2 cellular contexts compared by ENCODE assay signal in the genomic region with DNA sequence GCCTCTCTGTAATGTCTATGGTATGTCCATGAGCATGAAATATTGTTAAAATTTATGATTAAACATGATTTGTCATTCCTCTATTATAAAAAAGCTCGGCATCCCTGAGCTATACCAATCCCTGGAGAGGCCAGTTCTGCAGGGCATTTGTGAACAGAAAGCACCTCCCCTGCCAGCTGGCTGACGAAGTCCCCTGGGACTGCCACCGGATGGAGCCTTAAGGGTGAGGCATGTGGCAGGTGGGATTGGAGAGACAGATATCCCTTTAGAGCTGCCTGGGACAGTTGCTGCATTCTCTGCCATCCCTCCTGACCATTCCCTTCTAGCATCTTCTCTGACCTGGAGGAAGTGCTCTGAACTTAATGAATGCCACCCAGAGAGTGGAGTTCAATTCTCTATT.
TF ChIP-seq lines count a peak whose summit lies in the region.

No MANE protein-coding gene starts in this region.

TF ChIP-seq in SK-N-SH, 30 proteins besides CTCF, POLR2A, EP300 and RAD21 (continued from another document):
- TF ChIP-seq, protein P1, sequence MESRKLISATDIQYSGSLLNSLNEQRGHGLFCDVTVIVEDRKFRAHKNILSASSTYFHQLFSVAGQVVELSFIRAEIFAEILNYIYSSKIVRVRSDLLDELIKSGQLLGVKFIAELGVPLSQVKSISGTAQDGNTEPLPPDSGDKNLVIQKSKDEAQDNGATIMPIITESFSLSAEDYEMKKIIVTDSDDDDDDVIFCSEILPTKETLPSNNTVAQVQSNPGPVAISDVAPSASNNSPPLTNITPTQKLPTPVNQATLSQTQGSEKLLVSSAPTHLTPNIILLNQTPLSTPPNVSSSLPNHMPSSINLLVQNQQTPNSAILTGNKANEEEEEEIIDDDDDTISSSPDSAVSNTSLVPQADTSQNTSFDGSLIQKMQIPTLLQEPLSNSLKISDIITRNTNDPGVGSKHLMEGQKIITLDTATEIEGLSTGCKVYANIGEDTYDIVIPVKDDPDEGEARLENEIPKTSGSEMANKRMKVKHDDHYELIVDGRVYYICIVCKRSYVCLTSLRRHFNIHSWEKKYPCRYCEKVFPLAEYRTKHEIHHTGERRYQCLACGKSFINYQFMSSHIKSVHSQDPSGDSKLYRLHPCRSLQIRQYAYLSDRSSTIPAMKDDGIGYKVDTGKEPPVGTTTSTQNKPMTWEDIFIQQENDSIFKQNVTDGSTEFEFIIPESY (IDR thresholded peaks at IDR 0.05; ENCODE audit: borderline replicate concordance, low read depth): no peak
- TF ChIP-seq GABPA (IDR thresholded peaks at IDR 0.05; ENCODE audit: low read depth) (no peak), SIN3A (IDR thresholded peaks at IDR 0.05; ENCODE audit: borderline replicate concordance, low read depth, low read length) (no peak)

TF ChIP-seq in SK-N-SH treated with all-trans-retinoic acid at 6 μM for 48 hours, 23 proteins besides CTCF, POLR2A, EP300 and RAD21 (continued from another document):
- TF ChIP-seq, protein P2, sequence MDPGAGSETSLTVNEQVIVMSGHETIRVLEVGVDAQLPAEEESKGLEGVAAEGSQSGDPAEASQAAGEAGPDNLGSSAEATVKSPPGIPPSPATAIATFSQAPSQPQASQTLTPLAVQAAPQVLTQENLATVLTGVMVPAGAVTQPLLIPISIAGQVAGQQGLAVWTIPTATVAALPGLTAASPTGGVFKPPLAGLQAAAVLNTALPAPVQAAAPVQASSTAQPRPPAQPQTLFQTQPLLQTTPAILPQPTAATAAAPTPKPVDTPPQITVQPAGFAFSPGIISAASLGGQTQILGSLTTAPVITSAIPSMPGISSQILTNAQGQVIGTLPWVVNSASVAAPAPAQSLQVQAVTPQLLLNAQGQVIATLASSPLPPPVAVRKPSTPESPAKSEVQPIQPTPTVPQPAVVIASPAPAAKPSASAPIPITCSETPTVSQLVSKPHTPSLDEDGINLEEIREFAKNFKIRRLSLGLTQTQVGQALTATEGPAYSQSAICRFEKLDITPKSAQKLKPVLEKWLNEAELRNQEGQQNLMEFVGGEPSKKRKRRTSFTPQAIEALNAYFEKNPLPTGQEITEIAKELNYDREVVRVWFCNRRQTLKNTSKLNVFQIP (CRISPR knock-in tag; IDR thresholded peaks at IDR 0.05; ENCODE audit: borderline replicate concordance, low read depth): no peak
- TF ChIP-seq ISL1 (CRISPR knock-in tag; IDR thresholded peaks at IDR 0.05) (no peak), ZFP3 (CRISPR knock-in tag; IDR thresholded peaks at IDR 0.05) (no peak), CSDC2 (CRISPR knock-in tag; IDR thresholded peaks at IDR 0.05) (no peak), TCF4 (CRISPR knock-in tag; IDR thresholded peaks at IDR 0.05; ENCODE audit: borderline replicate concordance) (no peak), SNAI2 (CRISPR knock-in tag; IDR thresholded peaks at IDR 0.05) (no peak), ARNTL (CRISPR knock-in tag; IDR thresholded peaks at IDR 0.05; ENCODE audit: borderline replicate concordance, low read depth) (no peak), TOX (CRISPR knock-in tag; IDR thresholded peaks at IDR 0.05; ENCODE audit: borderline replicate concordance) (no peak), OSR1 (CRISPR knock-in tag; IDR thresholded peaks at IDR 0.05) (no peak), GLIS3 (CRISPR knock-in tag; IDR thresholded peaks at IDR 0.05) (no peak), ZNF565 (CRISPR knock-in tag; conservative IDR thresholded peaks at IDR 0.05; ENCODE audit: low read depth) (no peak), ZFP30 (CRISPR knock-in tag; IDR thresholded peaks at IDR 0.05) (no peak)
- TF ChIP-seq, protein P3, sequence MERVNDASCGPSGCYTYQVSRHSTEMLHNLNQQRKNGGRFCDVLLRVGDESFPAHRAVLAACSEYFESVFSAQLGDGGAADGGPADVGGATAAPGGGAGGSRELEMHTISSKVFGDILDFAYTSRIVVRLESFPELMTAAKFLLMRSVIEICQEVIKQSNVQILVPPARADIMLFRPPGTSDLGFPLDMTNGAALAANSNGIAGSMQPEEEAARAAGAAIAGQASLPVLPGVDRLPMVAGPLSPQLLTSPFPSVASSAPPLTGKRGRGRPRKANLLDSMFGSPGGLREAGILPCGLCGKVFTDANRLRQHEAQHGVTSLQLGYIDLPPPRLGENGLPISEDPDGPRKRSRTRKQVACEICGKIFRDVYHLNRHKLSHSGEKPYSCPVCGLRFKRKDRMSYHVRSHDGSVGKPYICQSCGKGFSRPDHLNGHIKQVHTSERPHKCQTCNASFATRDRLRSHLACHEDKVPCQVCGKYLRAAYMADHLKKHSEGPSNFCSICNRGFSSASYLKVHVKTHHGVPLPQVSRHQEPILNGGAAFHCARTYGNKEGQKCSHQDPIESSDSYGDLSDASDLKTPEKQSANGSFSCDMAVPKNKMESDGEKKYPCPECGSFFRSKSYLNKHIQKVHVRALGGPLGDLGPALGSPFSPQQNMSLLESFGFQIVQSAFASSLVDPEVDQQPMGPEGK (CRISPR knock-in tag; IDR thresholded peaks at IDR 0.05; ENCODE audit: borderline replicate concordance): no peak
- TF ChIP-seq, protein P4, sequence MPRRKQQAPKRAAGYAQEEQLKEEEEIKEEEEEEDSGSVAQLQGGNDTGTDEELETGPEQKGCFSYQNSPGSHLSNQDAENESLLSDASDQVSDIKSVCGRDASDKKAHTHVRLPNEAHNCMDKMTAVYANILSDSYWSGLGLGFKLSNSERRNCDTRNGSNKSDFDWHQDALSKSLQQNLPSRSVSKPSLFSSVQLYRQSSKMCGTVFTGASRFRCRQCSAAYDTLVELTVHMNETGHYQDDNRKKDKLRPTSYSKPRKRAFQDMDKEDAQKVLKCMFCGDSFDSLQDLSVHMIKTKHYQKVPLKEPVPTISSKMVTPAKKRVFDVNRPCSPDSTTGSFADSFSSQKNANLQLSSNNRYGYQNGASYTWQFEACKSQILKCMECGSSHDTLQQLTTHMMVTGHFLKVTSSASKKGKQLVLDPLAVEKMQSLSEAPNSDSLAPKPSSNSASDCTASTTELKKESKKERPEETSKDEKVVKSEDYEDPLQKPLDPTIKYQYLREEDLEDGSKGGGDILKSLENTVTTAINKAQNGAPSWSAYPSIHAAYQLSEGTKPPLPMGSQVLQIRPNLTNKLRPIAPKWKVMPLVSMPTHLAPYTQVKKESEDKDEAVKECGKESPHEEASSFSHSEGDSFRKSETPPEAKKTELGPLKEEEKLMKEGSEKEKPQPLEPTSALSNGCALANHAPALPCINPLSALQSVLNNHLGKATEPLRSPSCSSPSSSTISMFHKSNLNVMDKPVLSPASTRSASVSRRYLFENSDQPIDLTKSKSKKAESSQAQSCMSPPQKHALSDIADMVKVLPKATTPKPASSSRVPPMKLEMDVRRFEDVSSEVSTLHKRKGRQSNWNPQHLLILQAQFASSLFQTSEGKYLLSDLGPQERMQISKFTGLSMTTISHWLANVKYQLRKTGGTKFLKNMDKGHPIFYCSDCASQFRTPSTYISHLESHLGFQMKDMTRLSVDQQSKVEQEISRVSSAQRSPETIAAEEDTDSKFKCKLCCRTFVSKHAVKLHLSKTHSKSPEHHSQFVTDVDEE (CRISPR knock-in tag; IDR thresholded peaks at IDR 0.05): no peak
- TF ChIP-seq, protein P5, sequence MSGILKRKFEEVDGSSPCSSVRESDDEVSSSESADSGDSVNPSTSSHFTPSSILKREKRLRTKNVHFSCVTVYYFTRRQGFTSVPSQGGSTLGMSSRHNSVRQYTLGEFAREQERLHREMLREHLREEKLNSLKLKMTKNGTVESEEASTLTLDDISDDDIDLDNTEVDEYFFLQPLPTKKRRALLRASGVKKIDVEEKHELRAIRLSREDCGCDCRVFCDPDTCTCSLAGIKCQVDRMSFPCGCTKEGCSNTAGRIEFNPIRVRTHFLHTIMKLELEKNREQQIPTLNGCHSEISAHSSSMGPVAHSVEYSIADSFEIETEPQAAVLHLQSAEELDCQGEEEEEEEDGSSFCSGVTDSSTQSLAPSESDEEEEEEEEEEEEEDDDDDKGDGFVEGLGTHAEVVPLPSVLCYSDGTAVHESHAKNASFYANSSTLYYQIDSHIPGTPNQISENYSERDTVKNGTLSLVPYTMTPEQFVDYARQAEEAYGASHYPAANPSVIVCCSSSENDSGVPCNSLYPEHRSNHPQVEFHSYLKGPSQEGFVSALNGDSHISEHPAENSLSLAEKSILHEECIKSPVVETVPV (CRISPR knock-in tag; IDR thresholded peaks at IDR 0.05): no peak
TF ChIP-seq in SK-N-SH treated with all-trans-retinoic acid at 6 μM for 48 hours: peak in this region for 0.
